1 cellular context compared by ENCODE assay signal in genomic region chr19:10086032-10086903, GRCh38.
TF ChIP-seq lines count a peak whose summit lies in the region.

Gene SHFL (plus strand): TSS chr19:10086317. CDS start chr19:10086428, 111 bp downstream.

TF ChIP-seq in HepG2, 621 proteins besides CTCF, POLR2A, EP300 and RAD21 (continued from another document and continues in another):
- TF ChIP-seq AHDC1 (CRISPR knock-in tag; IDR thresholded peaks at IDR 0.05; ENCODE audit: borderline replicate concordance) (no peak), MAF1 (CRISPR knock-in tag; IDR thresholded peaks at IDR 0.05; ENCODE audit: borderline replicate concordance) (no peak; the same call in 1 of the 2 replicates), CREBL2 (CRISPR knock-in tag; IDR thresholded peaks at IDR 0.05; ENCODE audit: borderline replicate concordance) (peak; percentile 24; the same call in 1 of the 2 replicates), CERS6 (CRISPR knock-in tag; IDR thresholded peaks at IDR 0.05) (no peak), RXRA (CRISPR knock-in tag; IDR thresholded peaks at IDR 0.05) (peak; percentile 96), ERF (CRISPR knock-in tag; IDR thresholded peaks at IDR 0.05) (no peak; the same call in 1 of the 2 replicates), ELF1 (CRISPR knock-in tag; IDR thresholded peaks at IDR 0.05) (peak; percentile 25; the same call in 1 of the 2 replicates), ZNF615 (CRISPR knock-in tag; IDR thresholded peaks at IDR 0.05; ENCODE audit: borderline replicate concordance) (no peak; the same call in 1 of the 2 replicates), ZNF749 (CRISPR knock-in tag; IDR thresholded peaks at IDR 0.05; ENCODE audit: borderline replicate concordance) (no peak), NRL (CRISPR knock-in tag; IDR thresholded peaks at IDR 0.05; ENCODE audit: borderline replicate concordance) (no peak; the same call in 1 of the 2 replicates), ZFP82 (CRISPR knock-in tag; IDR thresholded peaks at IDR 0.05; ENCODE audit: borderline replicate concordance) (peak; percentile 57; the same call in 1 of the 2 replicates), PAX8 (CRISPR knock-in tag; IDR thresholded peaks at IDR 0.05; ENCODE audit: borderline replicate concordance) (no peak), ZNF574 (CRISPR knock-in tag; IDR thresholded peaks at IDR 0.05) (peak; percentile 33), ATF3 (CRISPR knock-in tag; IDR thresholded peaks at IDR 0.05) (peak; percentile 17; the same call in 1 of the 2 replicates), SAP130 (CRISPR knock-in tag; IDR thresholded peaks at IDR 0.05; ENCODE audit: low read depth) (peak; percentile 59), ZGPAT (CRISPR knock-in tag; IDR thresholded peaks at IDR 0.05) (peak; percentile 73; the same call in 1 of the 2 replicates), GATAD2A (CRISPR knock-in tag; IDR thresholded peaks at IDR 0.05) (peak; percentile 29; the same call in 1 of the 2 replicates), ZNF607 (CRISPR knock-in tag; IDR thresholded peaks at IDR 0.05; ENCODE audit: borderline replicate concordance) (peak; percentile 63; the same call in 1 of the 2 replicates), ZNF512B (CRISPR knock-in tag; IDR thresholded peaks at IDR 0.05; ENCODE audit: borderline replicate concordance) (no peak), SRF (IDR thresholded peaks at IDR 0.05; ENCODE audit: low read depth, low read length) (0 out of 2 replicates have a peak, but pooled peaks have one; percentile 29), CREB1 (IDR thresholded peaks at IDR 0.05) (no peak), CREB1 (CRISPR knock-in tag; IDR thresholded peaks at IDR 0.05) (0 out of 2 replicates have a peak, but pooled peaks have one; percentile 25), HNRNPLL (IDR thresholded peaks at IDR 0.05; ENCODE audit: low read depth, low read length, poor library complexity, severe bottlenecking) (peak; percentile 29), ZNF644 (CRISPR knock-in tag; IDR thresholded peaks at IDR 0.05; ENCODE audit: low read depth) (no peak), MEF2D (CRISPR knock-in tag; IDR thresholded peaks at IDR 0.05) (0 out of 2 replicates have a peak, but pooled peaks have one; percentile 28), NPAS2 (CRISPR knock-in tag; IDR thresholded peaks at IDR 0.05; ENCODE audit: borderline replicate concordance) (no peak), ZNF839 (CRISPR knock-in tag; IDR thresholded peaks at IDR 0.05; ENCODE audit: borderline replicate concordance) (no peak), CHD4 (IDR thresholded peaks at IDR 0.05; ENCODE audit: borderline replicate concordance, low read length) (peak; percentile 26), HNF4A (CRISPR knock-in tag; IDR thresholded peaks at IDR 0.05) (peak; percentile 78)
- TF ChIP-seq, protein P1, sequence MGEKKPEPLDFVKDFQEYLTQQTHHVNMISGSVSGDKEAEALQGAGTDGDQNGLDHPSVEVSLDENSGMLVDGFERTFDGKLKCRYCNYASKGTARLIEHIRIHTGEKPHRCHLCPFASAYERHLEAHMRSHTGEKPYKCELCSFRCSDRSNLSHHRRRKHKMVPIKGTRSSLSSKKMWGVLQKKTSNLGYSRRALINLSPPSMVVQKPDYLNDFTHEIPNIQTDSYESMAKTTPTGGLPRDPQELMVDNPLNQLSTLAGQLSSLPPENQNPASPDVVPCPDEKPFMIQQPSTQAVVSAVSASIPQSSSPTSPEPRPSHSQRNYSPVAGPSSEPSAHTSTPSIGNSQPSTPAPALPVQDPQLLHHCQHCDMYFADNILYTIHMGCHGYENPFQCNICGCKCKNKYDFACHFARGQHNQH (CRISPR knock-in tag; IDR thresholded peaks at IDR 0.05), result no peak
- TF ChIP-seq, protein P2, sequence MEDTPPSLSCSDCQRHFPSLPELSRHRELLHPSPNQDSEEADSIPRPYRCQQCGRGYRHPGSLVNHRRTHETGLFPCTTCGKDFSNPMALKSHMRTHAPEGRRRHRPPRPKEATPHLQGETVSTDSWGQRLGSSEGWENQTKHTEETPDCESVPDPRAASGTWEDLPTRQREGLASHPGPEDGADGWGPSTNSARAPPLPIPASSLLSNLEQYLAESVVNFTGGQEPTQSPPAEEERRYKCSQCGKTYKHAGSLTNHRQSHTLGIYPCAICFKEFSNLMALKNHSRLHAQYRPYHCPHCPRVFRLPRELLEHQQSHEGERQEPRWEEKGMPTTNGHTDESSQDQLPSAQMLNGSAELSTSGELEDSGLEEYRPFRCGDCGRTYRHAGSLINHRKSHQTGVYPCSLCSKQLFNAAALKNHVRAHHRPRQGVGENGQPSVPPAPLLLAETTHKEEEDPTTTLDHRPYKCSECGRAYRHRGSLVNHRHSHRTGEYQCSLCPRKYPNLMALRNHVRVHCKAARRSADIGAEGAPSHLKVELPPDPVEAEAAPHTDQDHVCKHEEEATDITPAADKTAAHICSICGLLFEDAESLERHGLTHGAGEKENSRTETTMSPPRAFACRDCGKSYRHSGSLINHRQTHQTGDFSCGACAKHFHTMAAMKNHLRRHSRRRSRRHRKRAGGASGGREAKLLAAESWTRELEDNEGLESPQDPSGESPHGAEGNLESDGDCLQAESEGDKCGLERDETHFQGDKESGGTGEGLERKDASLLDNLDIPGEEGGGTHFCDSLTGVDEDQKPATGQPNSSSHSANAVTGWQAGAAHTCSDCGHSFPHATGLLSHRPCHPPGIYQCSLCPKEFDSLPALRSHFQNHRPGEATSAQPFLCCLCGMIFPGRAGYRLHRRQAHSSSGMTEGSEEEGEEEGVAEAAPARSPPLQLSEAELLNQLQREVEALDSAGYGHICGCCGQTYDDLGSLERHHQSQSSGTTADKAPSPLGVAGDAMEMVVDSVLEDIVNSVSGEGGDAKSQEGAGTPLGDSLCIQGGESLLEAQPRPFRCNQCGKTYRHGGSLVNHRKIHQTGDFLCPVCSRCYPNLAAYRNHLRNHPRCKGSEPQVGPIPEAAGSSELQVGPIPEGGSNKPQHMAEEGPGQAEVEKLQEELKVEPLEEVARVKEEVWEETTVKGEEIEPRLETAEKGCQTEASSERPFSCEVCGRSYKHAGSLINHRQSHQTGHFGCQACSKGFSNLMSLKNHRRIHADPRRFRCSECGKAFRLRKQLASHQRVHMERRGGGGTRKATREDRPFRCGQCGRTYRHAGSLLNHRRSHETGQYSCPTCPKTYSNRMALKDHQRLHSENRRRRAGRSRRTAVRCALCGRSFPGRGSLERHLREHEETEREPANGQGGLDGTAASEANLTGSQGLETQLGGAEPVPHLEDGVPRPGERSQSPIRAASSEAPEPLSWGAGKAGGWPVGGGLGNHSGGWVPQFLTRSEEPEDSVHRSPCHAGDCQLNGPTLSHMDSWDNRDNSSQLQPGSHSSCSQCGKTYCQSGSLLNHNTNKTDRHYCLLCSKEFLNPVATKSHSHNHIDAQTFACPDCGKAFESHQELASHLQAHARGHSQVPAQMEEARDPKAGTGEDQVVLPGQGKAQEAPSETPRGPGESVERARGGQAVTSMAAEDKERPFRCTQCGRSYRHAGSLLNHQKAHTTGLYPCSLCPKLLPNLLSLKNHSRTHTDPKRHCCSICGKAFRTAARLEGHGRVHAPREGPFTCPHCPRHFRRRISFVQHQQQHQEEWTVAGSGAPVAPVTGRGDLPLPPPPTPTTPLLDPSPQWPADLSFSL (CRISPR knock-in tag; IDR thresholded peaks at IDR 0.05), result 0 out of 2 replicates have a peak, but pooled peaks have one; percentile 44
